ENCODE assay signal across 1 cellular context in genomic region chr9:69759478-69760277, GRCh38.
TF ChIP-seq lines count a peak whose summit lies in the region.

Gene PTAR1, minus strand, starts transcription at chr9:69760011. Its CDS starts 73 bp downstream, at chr9:69759938.

TF ChIP-seq in HEK293, 187 proteins besides CTCF, POLR2A, EP300 and RAD21 (continued from another document and continues in another):
- TF ChIP-seq ZFP69B (tag by site-specific recombination; IDR thresholded peaks at IDR 0.05) (no peak), ZNF292 (tag by site-specific recombination; IDR thresholded peaks at IDR 0.05; ENCODE audit: borderline replicate concordance, low read depth) (no peak), GLIS1 (tag by site-specific recombination; IDR thresholded peaks at IDR 0.05) (peak; percentile 59), ZNF529 (tag by site-specific recombination; IDR thresholded peaks at IDR 0.05; ENCODE audit: insufficient replicate concordance) (no peak), ZNF362 (tag by site-specific recombination; IDR thresholded peaks at IDR 0.05) (no peak), ZNF398 (tag by site-specific recombination; IDR thresholded peaks at IDR 0.05) (no peak), ZSCAN30 (tag by site-specific recombination; IDR thresholded peaks at IDR 0.05) (peak; percentile 42; the same call in 1 of the 2 replicates), ZSCAN18 (tag by site-specific recombination; IDR thresholded peaks at IDR 0.05) (no peak), ZNF692 (tag by site-specific recombination; IDR thresholded peaks at IDR 0.05) (no peak), ZNF10 (tag by site-specific recombination; IDR thresholded peaks at IDR 0.05) (no peak), SETDB1 (IDR thresholded peaks at IDR 0.05; ENCODE audit: insufficient read length, low read length) (no peak), ZNF221 (tag by site-specific recombination; IDR thresholded peaks at IDR 0.05; ENCODE audit: borderline replicate concordance) (no peak), ZNF350 (tag by site-specific recombination; IDR thresholded peaks at IDR 0.05) (no peak), ZNF518A (tag by site-specific recombination; conservative IDR thresholded peaks at IDR 0.05; ENCODE audit: low read depth) (0 out of 2 replicates have a peak, but pooled peaks have one; percentile 48), OVOL3 (tag by site-specific recombination; IDR thresholded peaks at IDR 0.05) (no peak), ZNF18 (tag by site-specific recombination; IDR thresholded peaks at IDR 0.05) (no peak), KLF1 (tag by site-specific recombination; IDR thresholded peaks at IDR 0.05) (no peak), ZNF629 (tag by site-specific recombination; IDR thresholded peaks at IDR 0.05) (no peak), ZBTB10 (tag by site-specific recombination; IDR thresholded peaks at IDR 0.05) (no peak), YY2 (tag by site-specific recombination; IDR thresholded peaks at IDR 0.05) (peak; percentile 38; the same call in 1 of the 2 replicates), ZNF580 (tag by site-specific recombination; IDR thresholded peaks at IDR 0.05) (no peak), ZNF677 (tag by site-specific recombination; IDR thresholded peaks at IDR 0.05) (no peak), ZNF560 (tag by site-specific recombination; IDR thresholded peaks at IDR 0.05; ENCODE audit: borderline replicate concordance) (no peak), ZNF555 (tag by site-specific recombination; conservative IDR thresholded peaks at IDR 0.05) (no peak), ZNF433 (tag by site-specific recombination; IDR thresholded peaks at IDR 0.05; ENCODE audit: low read depth) (no peak), ZNF596 (tag by site-specific recombination; IDR thresholded peaks at IDR 0.05) (no peak), ZNF510 (tag by site-specific recombination; IDR thresholded peaks at IDR 0.05; ENCODE audit: insufficient replicate concordance) (no peak), ZNF514 (tag by site-specific recombination; IDR thresholded peaks at IDR 0.05) (no peak), INSM2 (tag by site-specific recombination; IDR thresholded peaks at IDR 0.05) (no peak), ZBTB49 (tag by site-specific recombination; IDR thresholded peaks at IDR 0.05; ENCODE audit: low read depth) (no peak), ZBTB17 (tag by site-specific recombination; IDR thresholded peaks at IDR 0.05) (no peak), SP7 (tag by site-specific recombination; IDR thresholded peaks at IDR 0.05) (0 out of 2 replicates have a peak, but pooled peaks have one; percentile 15), ZNF585B (tag by site-specific recombination; IDR thresholded peaks at IDR 0.05) (no peak), ZNF670 (tag by site-specific recombination; IDR thresholded peaks at IDR 0.05; ENCODE audit: low read depth) (no peak), ZBTB48 (tag by site-specific recombination; IDR thresholded peaks at IDR 0.05) (0 out of 2 replicates have a peak, but pooled peaks have one; percentile 24), ZSCAN23 (tag by site-specific recombination; IDR thresholded peaks at IDR 0.05) (no peak), ZNF548 (tag by site-specific recombination; IDR thresholded peaks at IDR 0.05) (no peak), ZBTB8A (tag by site-specific recombination; IDR thresholded peaks at IDR 0.05) (peak; percentile 46; the same call in 1 of the 2 replicates), KLF17 (tag by site-specific recombination; IDR thresholded peaks at IDR 0.05) (no peak)
